1 cellular context compared by ENCODE assay signal in the genomic region with DNA sequence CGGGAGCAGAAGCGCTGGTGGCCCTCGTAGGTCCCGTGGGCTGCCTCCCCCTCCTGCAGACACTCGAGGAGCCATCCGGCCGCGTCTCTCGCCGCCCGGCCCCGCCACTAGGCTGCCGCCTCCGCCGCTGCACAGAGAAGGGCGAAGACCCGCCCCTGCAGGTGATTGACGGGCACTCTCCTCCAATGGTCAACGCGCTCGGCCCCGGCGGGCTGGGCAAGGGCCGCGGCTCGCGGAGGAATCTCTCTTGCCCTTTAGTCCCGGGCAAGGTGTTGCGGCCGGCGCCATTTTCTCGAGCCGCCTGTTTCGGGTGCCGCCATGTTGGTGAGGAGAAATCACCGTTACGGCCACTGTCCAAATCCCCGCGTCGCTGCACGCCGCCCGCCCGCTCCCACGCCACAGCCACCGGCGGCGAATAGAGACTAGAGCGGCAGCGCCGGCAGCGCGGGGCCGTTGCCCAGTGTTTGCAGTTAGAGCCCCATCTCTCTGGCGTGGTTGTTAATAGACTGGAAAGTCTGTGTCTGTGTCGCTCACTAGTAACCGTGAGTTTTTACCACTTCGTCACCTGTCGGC.
A peak's percentile ranks its signal among the peaks of the same experiment; 100 is the strongest.
TF ChIP-seq lines count a peak whose summit lies in the region.

A gene with protein sequence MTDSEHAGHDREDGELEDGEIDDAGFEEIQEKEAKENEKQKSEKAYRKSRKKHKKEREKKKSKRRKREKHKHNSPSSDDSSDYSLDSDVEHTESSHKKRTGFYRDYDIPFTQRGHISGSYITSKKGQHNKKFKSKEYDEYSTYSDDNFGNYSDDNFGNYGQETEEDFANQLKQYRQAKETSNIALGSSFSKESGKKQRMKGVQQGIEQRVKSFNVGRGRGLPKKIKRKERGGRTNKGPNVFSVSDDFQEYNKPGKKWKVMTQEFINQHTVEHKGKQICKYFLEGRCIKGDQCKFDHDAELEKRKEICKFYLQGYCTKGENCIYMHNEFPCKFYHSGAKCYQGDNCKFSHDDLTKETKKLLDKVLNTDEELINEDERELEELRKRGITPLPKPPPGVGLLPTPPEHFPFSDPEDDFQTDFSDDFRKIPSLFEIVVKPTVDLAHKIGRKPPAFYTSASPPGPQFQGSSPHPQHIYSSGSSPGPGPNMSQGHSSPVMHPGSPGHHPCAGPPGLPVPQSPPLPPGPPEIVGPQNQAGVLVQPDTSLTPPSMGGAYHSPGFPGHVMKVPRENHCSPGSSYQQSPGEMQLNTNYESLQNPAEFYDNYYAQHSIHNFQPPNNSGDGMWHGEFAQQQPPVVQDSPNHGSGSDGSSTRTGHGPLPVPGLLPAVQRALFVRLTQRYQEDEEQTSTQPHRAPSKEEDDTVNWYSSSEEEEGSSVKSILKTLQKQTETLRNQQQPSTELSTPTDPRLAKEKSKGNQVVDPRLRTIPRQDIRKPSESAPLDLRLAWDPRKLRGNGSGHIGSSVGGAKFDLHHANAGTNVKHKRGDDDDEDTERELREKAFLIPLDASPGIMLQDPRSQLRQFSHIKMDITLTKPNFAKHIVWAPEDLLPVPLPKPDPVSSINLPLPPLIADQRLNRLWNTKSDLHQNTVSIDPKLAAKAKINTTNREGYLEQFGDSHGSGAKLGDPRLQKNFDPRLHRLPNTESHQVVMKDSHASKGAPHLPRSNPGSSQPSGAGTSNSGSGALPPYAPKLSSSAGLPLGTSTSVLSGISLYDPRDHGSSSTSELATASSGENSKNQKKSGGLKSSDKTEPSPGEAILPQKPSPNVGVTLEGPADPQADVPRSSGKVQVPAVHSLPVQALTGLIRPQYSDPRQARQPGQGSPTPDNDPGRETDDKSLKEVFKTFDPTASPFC (plus strand): TSS at position 284 of the 573 bp plus-strand sequence. CDS start 398 bp downstream, outside the sequence.

TF ChIP-seq in K562, 482 proteins besides CTCF, POLR2A, EP300 and RAD21 (continued from another document and continues in another):
- peak; percentile 59 for TF ChIP-seq MEIS2 (IDR thresholded peaks at IDR 0.05; ENCODE audit: partially characterized antibody)
- TF ChIP-seq U2AF1 (optimal IDR thresholded peaks at IDR 0.05; ENCODE audit: low read depth, low read length), result peak; percentile 98
- peak; percentile 33; the same call in 1 of the 2 replicates for TF ChIP-seq MTA2 (IDR thresholded peaks at IDR 0.05; ENCODE audit: low read depth)
- peak; percentile 93 for TF ChIP-seq KAT7 (CRISPR knock-in tag; IDR thresholded peaks at IDR 0.05; ENCODE audit: borderline replicate concordance)
- peak; percentile 64 for TF ChIP-seq HNRNPLL (IDR thresholded peaks at IDR 0.05; ENCODE audit: low read depth, low read length, poor library complexity, severe bottlenecking)
- TF ChIP-seq, protein P1, sequence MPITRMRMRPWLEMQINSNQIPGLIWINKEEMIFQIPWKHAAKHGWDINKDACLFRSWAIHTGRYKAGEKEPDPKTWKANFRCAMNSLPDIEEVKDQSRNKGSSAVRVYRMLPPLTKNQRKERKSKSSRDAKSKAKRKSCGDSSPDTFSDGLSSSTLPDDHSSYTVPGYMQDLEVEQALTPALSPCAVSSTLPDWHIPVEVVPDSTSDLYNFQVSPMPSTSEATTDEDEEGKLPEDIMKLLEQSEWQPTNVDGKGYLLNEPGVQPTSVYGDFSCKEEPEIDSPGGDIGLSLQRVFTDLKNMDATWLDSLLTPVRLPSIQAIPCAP (CRISPR knock-in tag; IDR thresholded peaks at IDR 0.05; ENCODE audit: borderline replicate concordance), result 0 out of 2 replicates have a peak, but pooled peaks have one; percentile 29
- TF ChIP-seq PHB (CRISPR knock-in tag; IDR thresholded peaks at IDR 0.05), result no peak
- 0 out of 2 replicates have a peak, but pooled peaks have one; percentile 10 for TF ChIP-seq ZKSCAN8 (CRISPR knock-in tag; IDR thresholded peaks at IDR 0.05)
- TF ChIP-seq MTF1 (CRISPR knock-in tag; IDR thresholded peaks at IDR 0.05; ENCODE audit: borderline replicate concordance), result no peak
- no peak for TF ChIP-seq KAT2B (IDR thresholded peaks at IDR 0.05; ENCODE audit: low read depth, low read length)
- TF ChIP-seq FOS (IDR thresholded peaks at IDR 0.05; ENCODE audit: extremely low read depth, insufficient read length), result peak; percentile 77
- TF ChIP-seq EZH2 (IDR thresholded peaks at IDR 0.05; ENCODE audit: borderline replicate concordance, low read depth, low read length), result no peak
- peak in 1 of 2 experiments; percentile 80; a peak in 1 of 4 replicates for TF ChIP-seq KDM4B (IDR thresholded peaks at IDR 0.05; ENCODE audit: borderline replicate concordance in 2 of 2, low read depth in 1 of 2)
- TF ChIP-seq, protein P2, sequence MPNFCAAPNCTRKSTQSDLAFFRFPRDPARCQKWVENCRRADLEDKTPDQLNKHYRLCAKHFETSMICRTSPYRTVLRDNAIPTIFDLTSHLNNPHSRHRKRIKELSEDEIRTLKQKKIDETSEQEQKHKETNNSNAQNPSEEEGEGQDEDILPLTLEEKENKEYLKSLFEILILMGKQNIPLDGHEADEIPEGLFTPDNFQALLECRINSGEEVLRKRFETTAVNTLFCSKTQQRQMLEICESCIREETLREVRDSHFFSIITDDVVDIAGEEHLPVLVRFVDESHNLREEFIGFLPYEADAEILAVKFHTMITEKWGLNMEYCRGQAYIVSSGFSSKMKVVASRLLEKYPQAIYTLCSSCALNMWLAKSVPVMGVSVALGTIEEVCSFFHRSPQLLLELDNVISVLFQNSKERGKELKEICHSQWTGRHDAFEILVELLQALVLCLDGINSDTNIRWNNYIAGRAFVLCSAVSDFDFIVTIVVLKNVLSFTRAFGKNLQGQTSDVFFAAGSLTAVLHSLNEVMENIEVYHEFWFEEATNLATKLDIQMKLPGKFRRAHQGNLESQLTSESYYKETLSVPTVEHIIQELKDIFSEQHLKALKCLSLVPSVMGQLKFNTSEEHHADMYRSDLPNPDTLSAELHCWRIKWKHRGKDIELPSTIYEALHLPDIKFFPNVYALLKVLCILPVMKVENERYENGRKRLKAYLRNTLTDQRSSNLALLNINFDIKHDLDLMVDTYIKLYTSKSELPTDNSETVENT (CRISPR knock-in tag; IDR thresholded peaks at IDR 0.05), result peak; percentile 95
- TF ChIP-seq TEAD4 (IDR thresholded peaks at IDR 0.05; ENCODE audit: low read length), result peak; percentile 77
- no peak for TF ChIP-seq TEAD4 (CRISPR knock-in tag; IDR thresholded peaks at IDR 0.05; ENCODE audit: borderline replicate concordance)
- TF ChIP-seq ZBED1 (IDR thresholded peaks at IDR 0.05), result no peak; the same call in 1 of the 2 replicates
- peak; percentile 100 for TF ChIP-seq NFRKB (IDR thresholded peaks at IDR 0.05; ENCODE audit: low read depth)
- TF ChIP-seq HNRNPL (IDR thresholded peaks at IDR 0.05; ENCODE audit: low read depth, low read length), result peak; percentile 97
- TF ChIP-seq HCFC1 (IDR thresholded peaks at IDR 0.05; ENCODE audit: low read depth, low read length), result peak; percentile 67; the same call in 1 of the 2 replicates
- no peak; the same call in 1 of the 2 replicates for TF ChIP-seq HEY1 (CRISPR knock-in tag; IDR thresholded peaks at IDR 0.05; ENCODE audit: borderline replicate concordance)
- peak; percentile 92; the same call in 1 of the 2 replicates for TF ChIP-seq HLTF (IDR thresholded peaks at IDR 0.05)
- no peak for TF ChIP-seq NFATC3 (IDR thresholded peaks at IDR 0.05)
- no peak for TF ChIP-seq STAT5B (CRISPR knock-in tag; IDR thresholded peaks at IDR 0.05)
- TF ChIP-seq, protein P3, sequence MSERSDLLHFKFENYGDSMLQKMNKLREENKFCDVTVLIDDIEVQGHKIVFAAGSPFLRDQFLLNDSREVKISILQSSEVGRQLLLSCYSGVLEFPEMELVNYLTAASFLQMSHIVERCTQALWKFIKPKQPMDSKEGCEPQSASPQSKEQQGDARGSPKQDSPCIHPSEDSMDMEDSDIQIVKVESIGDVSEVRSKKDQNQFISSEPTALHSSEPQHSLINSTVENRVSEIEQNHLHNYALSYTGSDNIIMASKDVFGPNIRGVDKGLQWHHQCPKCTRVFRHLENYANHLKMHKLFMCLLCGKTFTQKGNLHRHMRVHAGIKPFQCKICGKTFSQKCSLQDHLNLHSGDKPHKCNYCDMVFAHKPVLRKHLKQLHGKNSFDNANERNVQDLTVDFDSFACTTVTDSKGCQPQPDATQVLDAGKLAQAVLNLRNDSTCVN (CRISPR knock-in tag; IDR thresholded peaks at IDR 0.05), result no peak
- peak; percentile 94 for TF ChIP-seq CHD2 (IDR thresholded peaks at IDR 0.05; ENCODE audit: low read depth, low read length)
- TF ChIP-seq, protein P4, sequence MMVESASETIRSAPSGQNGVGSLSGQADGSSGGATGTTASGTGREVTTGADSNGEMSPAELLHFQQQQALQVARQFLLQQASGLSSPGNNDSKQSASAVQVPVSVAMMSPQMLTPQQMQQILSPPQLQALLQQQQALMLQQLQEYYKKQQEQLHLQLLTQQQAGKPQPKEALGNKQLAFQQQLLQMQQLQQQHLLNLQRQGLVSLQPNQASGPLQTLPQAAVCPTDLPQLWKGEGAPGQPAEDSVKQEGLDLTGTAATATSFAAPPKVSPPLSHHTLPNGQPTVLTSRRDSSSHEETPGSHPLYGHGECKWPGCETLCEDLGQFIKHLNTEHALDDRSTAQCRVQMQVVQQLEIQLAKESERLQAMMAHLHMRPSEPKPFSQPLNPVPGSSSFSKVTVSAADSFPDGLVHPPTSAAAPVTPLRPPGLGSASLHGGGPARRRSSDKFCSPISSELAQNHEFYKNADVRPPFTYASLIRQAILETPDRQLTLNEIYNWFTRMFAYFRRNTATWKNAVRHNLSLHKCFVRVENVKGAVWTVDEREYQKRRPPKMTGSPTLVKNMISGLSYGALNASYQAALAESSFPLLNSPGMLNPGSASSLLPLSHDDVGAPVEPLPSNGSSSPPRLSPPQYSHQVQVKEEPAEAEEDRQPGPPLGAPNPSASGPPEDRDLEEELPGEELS (CRISPR knock-in tag; IDR thresholded peaks at IDR 0.05; ENCODE audit: borderline replicate concordance), result peak; percentile 16; the same call in 1 of the 2 replicates
- no peak for TF ChIP-seq ELF4 (CRISPR knock-in tag; IDR thresholded peaks at IDR 0.05)
- peak; percentile 55 for TF ChIP-seq ARID1B (IDR thresholded peaks at IDR 0.05)
- TF ChIP-seq CBX5 (IDR thresholded peaks at IDR 0.05; ENCODE audit: borderline replicate concordance, low read depth), result no peak
- TF ChIP-seq SMARCB1 (IDR thresholded peaks at IDR 0.05; ENCODE audit: insufficient read length, low read depth), result no peak
- TF ChIP-seq, protein P5, sequence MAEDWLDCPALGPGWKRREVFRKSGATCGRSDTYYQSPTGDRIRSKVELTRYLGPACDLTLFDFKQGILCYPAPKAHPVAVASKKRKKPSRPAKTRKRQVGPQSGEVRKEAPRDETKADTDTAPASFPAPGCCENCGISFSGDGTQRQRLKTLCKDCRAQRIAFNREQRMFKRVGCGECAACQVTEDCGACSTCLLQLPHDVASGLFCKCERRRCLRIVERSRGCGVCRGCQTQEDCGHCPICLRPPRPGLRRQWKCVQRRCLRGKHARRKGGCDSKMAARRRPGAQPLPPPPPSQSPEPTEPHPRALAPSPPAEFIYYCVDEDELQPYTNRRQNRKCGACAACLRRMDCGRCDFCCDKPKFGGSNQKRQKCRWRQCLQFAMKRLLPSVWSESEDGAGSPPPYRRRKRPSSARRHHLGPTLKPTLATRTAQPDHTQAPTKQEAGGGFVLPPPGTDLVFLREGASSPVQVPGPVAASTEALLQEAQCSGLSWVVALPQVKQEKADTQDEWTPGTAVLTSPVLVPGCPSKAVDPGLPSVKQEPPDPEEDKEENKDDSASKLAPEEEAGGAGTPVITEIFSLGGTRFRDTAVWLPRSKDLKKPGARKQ (CRISPR knock-in tag; IDR thresholded peaks at IDR 0.05), result no peak
- TF ChIP-seq, protein P6, sequence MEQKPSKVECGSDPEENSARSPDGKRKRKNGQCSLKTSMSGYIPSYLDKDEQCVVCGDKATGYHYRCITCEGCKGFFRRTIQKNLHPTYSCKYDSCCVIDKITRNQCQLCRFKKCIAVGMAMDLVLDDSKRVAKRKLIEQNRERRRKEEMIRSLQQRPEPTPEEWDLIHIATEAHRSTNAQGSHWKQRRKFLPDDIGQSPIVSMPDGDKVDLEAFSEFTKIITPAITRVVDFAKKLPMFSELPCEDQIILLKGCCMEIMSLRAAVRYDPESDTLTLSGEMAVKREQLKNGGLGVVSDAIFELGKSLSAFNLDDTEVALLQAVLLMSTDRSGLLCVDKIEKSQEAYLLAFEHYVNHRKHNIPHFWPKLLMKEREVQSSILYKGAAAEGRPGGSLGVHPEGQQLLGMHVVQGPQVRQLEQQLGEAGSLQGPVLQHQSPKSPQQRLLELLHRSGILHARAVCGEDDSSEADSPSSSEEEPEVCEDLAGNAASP (IDR thresholded peaks at IDR 0.05), result no peak
- TF ChIP-seq PHTF2 (CRISPR knock-in tag; IDR thresholded peaks at IDR 0.05), result no peak
- TF ChIP-seq ZBTB8A (IDR thresholded peaks at IDR 0.05; ENCODE audit: partially characterized antibody), result no peak
- TF ChIP-seq, protein P7, sequence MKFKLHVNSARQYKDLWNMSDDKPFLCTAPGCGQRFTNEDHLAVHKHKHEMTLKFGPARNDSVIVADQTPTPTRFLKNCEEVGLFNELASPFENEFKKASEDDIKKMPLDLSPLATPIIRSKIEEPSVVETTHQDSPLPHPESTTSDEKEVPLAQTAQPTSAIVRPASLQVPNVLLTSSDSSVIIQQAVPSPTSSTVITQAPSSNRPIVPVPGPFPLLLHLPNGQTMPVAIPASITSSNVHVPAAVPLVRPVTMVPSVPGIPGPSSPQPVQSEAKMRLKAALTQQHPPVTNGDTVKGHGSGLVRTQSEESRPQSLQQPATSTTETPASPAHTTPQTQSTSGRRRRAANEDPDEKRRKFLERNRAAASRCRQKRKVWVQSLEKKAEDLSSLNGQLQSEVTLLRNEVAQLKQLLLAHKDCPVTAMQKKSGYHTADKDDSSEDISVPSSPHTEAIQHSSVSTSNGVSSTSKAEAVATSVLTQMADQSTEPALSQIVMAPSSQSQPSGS (CRISPR knock-in tag; IDR thresholded peaks at IDR 0.05), result no peak
- TF ChIP-seq PPARD (CRISPR knock-in tag; IDR thresholded peaks at IDR 0.05), result no peak
- no peak for TF ChIP-seq MECOM (CRISPR knock-in tag; IDR thresholded peaks at IDR 0.05)
- no peak for TF ChIP-seq TEAD2 (tag; IDR thresholded peaks at IDR 0.05)
- TF ChIP-seq, protein P8, sequence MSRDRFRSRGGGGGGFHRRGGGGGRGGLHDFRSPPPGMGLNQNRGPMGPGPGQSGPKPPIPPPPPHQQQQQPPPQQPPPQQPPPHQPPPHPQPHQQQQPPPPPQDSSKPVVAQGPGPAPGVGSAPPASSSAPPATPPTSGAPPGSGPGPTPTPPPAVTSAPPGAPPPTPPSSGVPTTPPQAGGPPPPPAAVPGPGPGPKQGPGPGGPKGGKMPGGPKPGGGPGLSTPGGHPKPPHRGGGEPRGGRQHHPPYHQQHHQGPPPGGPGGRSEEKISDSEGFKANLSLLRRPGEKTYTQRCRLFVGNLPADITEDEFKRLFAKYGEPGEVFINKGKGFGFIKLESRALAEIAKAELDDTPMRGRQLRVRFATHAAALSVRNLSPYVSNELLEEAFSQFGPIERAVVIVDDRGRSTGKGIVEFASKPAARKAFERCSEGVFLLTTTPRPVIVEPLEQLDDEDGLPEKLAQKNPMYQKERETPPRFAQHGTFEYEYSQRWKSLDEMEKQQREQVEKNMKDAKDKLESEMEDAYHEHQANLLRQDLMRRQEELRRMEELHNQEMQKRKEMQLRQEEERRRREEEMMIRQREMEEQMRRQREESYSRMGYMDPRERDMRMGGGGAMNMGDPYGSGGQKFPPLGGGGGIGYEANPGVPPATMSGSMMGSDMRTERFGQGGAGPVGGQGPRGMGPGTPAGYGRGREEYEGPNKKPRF (IDR thresholded peaks at IDR 0.05; ENCODE audit: low read depth, low read length), result no peak
- TF ChIP-seq FIP1L1 (IDR thresholded peaks at IDR 0.05; ENCODE audit: low read depth, low read length, poor library complexity, severe bottlenecking), result peak; percentile 97
- peak; percentile 21; the same call in 1 of the 2 replicates for TF ChIP-seq NFE2 (IDR thresholded peaks at IDR 0.05; ENCODE audit: low read depth)
- TF ChIP-seq ZNF41 (CRISPR knock-in tag; conservative IDR thresholded peaks at IDR 0.05), result no peak
- TF ChIP-seq ASH1L (IDR thresholded peaks at IDR 0.05; ENCODE audit: borderline replicate concordance, low read depth, partially characterized antibody), result peak; percentile 55
- TF ChIP-seq TBL1XR1 (IDR thresholded peaks at IDR 0.05; ENCODE audit: low read length in 2 of 2), result no peak; a peak in 2 of 4 replicates
- no peak for TF ChIP-seq MED1 (CRISPR knock-in tag; IDR thresholded peaks at IDR 0.05; ENCODE audit: borderline replicate concordance)
